ENCODE assay signal across 21 cellular contexts in the genomic region with DNA sequence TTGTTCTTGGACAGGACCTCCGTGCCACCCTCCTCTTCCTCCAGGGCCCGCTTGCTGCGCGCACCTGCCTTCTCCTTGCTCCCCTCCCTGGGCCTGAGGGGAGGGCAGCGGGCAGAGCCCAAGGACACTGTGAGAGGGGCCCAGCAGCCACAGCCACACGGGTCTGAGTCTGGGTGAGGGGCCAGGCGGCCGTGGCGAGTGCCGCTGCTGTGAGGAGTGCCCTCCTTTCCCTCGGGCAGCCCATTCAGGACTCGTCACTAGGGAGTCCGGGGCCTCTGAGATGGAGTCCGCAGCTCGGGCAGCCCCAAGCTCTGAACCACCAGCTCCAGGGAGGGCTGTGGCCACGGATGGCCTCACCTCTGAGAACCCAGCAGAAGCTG. TPM values are rescaled to one million over a fixed set of nuclear protein-coding genes. Genes with fewer than 3 reads are reported as not detected.
A peak's percentile ranks its signal among the peaks of the same experiment; 100 is the strongest.
DNase-seq lines count a peak whose midpoint lies in the region; ATAC-seq and TF ChIP-seq lines count a peak whose summit lies in the region.
"Had no signal": no experiment of that assay in that cellular context is flagged by ENCODE, and none has a peak within 500 bp of the region (broad histone marks: within the 10 kb centered on the region; RNA-seq: fewer than 3 reads in every experiment).

No MANE protein-coding gene starts in this region.

- H3K27ac Mint-ChIP-seq in chondrocyte (ENCODE audit: unreplicated experiment) (no peak overlapping the region), immature natural killer cell (no peak overlapping the region)
- peak overlapping the region; percentile 37 for H3K27ac Mint-ChIP-seq in stimulated activated naive B cell treated with anti-CD40 and anti-IgM and Interleukin-4, amounts not matched to agents 10 μg/mL and 1 μg/mL and 100 μg/mL, for 72 hours
- H3K27ac Mint-ChIP-seq: GM23338 had no signal

- H3K36me3 ChIP-seq in right atrium auricular region, result peaks cover 57% of the 10 kb centered on the region

- no peak for TF ChIP-seq CTCF in right atrium auricular region (IDR thresholded peaks at IDR 0.05)
- no peak for TF ChIP-seq CTCF in RWPE1 (conservative IDR thresholded peaks at IDR 0.05; ENCODE audit: low read depth)
- TF ChIP-seq CTCF in chondrocyte (IDR thresholded peaks at IDR 0.05), result no peak

- no peaks in the 10 kb centered on the region for H3K27me3 Mint-ChIP-seq in chondrocyte (ENCODE audit: low read depth)
- no peaks in the 10 kb centered on the region for H3K27me3 Mint-ChIP-seq in stimulated activated naive B cell treated with anti-CD40 and anti-IgM and Interleukin-4, amounts not matched to agents 10 μg/mL and 1 μg/mL and 100 μg/mL, for 72 hours
- peaks cover 0 to 2% (median 1%) of the 10 kb centered on the region in 3 donors for H3K27me3 Mint-ChIP-seq in immature natural killer cell (ENCODE audit: low read depth in 3 of 3)
- H3K27me3 Mint-ChIP-seq: CD8-positive, alpha-beta memory T cell had no signal

- intact Hi-C loops in left ventricle myocardium superior (cut with micrococcal nuclease), result no loop called here

- H3K27me3 ChIP-seq in right atrium auricular region, result no peaks in the 10 kb centered on the region
- H3K27me3 ChIP-seq: SJCRH30 had no signal

- no peaks in the 10 kb centered on the region for H3K9me3 ChIP-seq in right atrium auricular region
- H3K9me3 ChIP-seq: A549, SJCRH30 had no signal

- H3K27ac ChIP-seq in right atrium auricular region (no peak overlapping the region), RWPE1 (peak overlapping the region; percentile 79)
- H3K27ac ChIP-seq: A549, KMS-11, SJCRH30 had no signal

- no peak for ATAC-seq in left ventricle myocardium superior
- no peak for ATAC-seq in stimulated activated naive B cell treated with anti-CD40 and anti-IgM and Interleukin-4, amounts not matched to agents 10 μg/mL and 1 μg/mL and 100 μg/mL, for 72 hours (replicated peaks)
- ATAC-seq: A549, GM23338 had no signal

- H3K4me3 ChIP-seq in right atrium auricular region, result no peak overlapping the region
- H3K4me3 ChIP-seq: A549, GM23338, SJCRH30 had no signal

- H3K36me3 Mint-ChIP-seq in chondrocyte (ENCODE audit: low read depth) (peaks cover 3% of the 10 kb centered on the region), immature natural killer cell (no peaks in the 10 kb centered on the region)
- H3K36me3 Mint-ChIP-seq in stimulated activated naive B cell treated with anti-CD40 and anti-IgM and Interleukin-4, amounts not matched to agents 10 μg/mL and 1 μg/mL and 100 μg/mL, for 72 hours, result peaks cover 18 to 31% of the 10 kb centered on the region in 2 donors

- POLR2A ChIA-PET in RWPE1 (lab: Yijun Ruan, JAX; ENCODE audit: low non-redundant PET), result interaction anchor here (0.6 kb wide), 1 partner anchor 90 kb away, joined by 3 read pairs; no protein-coding TSS in a partner anchor

- H3K4me1 ChIP-seq in right atrium auricular region, result peaks cover 0 to 19% of the 10 kb centered on the region in 2 donors

- CTCF ChIA-PET in RWPE1 (lab: Yijun Ruan, JAX), result no interaction called here

- H3K4me1 Mint-ChIP-seq in chondrocyte (ENCODE audit: low read depth), result peaks cover 9% of the 10 kb centered on the region
- H3K4me1 Mint-ChIP-seq in stimulated activated naive B cell treated with anti-CD40 and anti-IgM and Interleukin-4, amounts not matched to agents 10 μg/mL and 1 μg/mL and 100 μg/mL, for 72 hours, result peaks cover 7 to 26% of the 10 kb centered on the region in 2 donors
- peaks cover 0 to 7% of the 10 kb centered on the region in 2 donors for H3K4me1 Mint-ChIP-seq in immature natural killer cell
- H3K4me1 Mint-ChIP-seq: GM23338 had no signal

- DNase-seq in left ventricle myocardium superior (peak; percentile 22), right atrium auricular region (ENCODE audit: low spot score) (no peak), RWPE1 (ENCODE audit: low spot score) (no peak), chondrocyte (ENCODE audit: low spot score) (peak; percentile 82), immature natural killer cell (no peak), DMS79 (lab: John Stamatoyannopoulos, UW) (no peak), HuH-7 (ENCODE audit: low spot score) (no peak)
- no peak for DNase-seq in stimulated activated naive B cell treated with anti-CD40 and anti-IgM and Interleukin-4, amounts not matched to agents 10 μg/mL and 1 μg/mL and 100 μg/mL, for 72 hours
- DNase-seq: C1 segment of cervical spinal cord; CD8-positive, alpha-beta memory T cell; GDM1; MV-4-11; NCI-H1417; NCI-H187; NCI-H2107; NCI-H524; NCI-H82; SJCRH30 had no signal

- H3K9me3 Mint-ChIP-seq in chondrocyte (ENCODE audit: low read depth) (no peaks in the 10 kb centered on the region), immature natural killer cell (no peaks in the 10 kb centered on the region)
- no peaks in the 10 kb centered on the region for H3K9me3 Mint-ChIP-seq in stimulated activated naive B cell treated with anti-CD40 and anti-IgM and Interleukin-4, amounts not matched to agents 10 μg/mL and 1 μg/mL and 100 μg/mL, for 72 hours
- H3K9me3 Mint-ChIP-seq: CD8-positive, alpha-beta memory T cell; GM23338 had no signal

- H3K4me3 Mint-ChIP-seq in chondrocyte (ENCODE audit: unreplicated experiment) (no peak overlapping the region), immature natural killer cell (no peak overlapping the region)
- no peak overlapping the region for H3K4me3 Mint-ChIP-seq in stimulated activated naive B cell treated with anti-CD40 and anti-IgM and Interleukin-4, amounts not matched to agents 10 μg/mL and 1 μg/mL and 100 μg/mL, for 72 hours
- H3K4me3 Mint-ChIP-seq: CD8-positive, alpha-beta memory T cell; GM23338 had no signal

RNA-seq across cellular contexts. Expression of a gene that starts 5.6 kb away (rescaled TPM):
- total RNA-seq in left ventricle myocardium superior (67.7 TPM), right atrium auricular region (10 to 100 TPM; 33.3 to 45.7 TPM), chondrocyte (64.0 to 78.4 TPM (median 68.4 TPM) in 3 replicates)
- polyA plus RNA-seq in immature natural killer cell, result 10 to 100 TPM; 61.7 to 85.3 (median 82.5) TPM

RNA-seq across cellular contexts. Expression of a gene that starts 8.3 kb away (rescaled TPM):
- total RNA-seq in left ventricle myocardium superior (90.6 TPM), right atrium auricular region (10 to 100 TPM; 79.5 to 90.8 TPM), chondrocyte (79.8 to 103 TPM (median 82.8 TPM) in 3 replicates)
- polyA plus RNA-seq in immature natural killer cell, result 100 to 1,000 TPM; 174 to 212 (median 183) TPM

RNA-seq across cellular contexts. Expression of a gene that starts 8.4 kb away (rescaled TPM):
- 21.8 TPM for total RNA-seq in left ventricle myocardium superior
- 10 to 100 TPM; 21.4 to 25.3 TPM for total RNA-seq in right atrium auricular region
- total RNA-seq in chondrocyte, result 29.7 to 47.4 TPM (median 45.2 TPM) in 3 replicates
- 1 to 10 TPM; 2.2 to 3.7 (median 3.2) TPM for polyA plus RNA-seq in immature natural killer cell

RNA-seq across cellular contexts. Expression of a gene that starts 22.5 kb away (rescaled TPM):
- total RNA-seq in left ventricle myocardium superior (177 TPM), right atrium auricular region (100 to 1,000 TPM; 169 to 213 TPM), chondrocyte (52.8 to 59.8 TPM (median 58.2 TPM) in 3 replicates)
- polyA plus RNA-seq in immature natural killer cell, result 100 to 1,000 TPM; 144 to 242 (median 165) TPM

RNA-seq across cellular contexts. Expression of a gene that starts 28.5 kb away (rescaled TPM):
- total RNA-seq in left ventricle myocardium superior (1.8 TPM), right atrium auricular region (1 to 10 TPM in 1 of 2 donors, under 1 TPM in 1; 0.93 to 2.6 TPM), chondrocyte (14.9 to 32.7 TPM (median 32.3 TPM) in 3 replicates)
- not detected for polyA plus RNA-seq in immature natural killer cell
- polyA plus RNA-seq: CD8-positive, alpha-beta memory T cell had no signal

Comparison
In these comparisons a context has a peak if more than half of its experiments do, and no peak if none do; other contexts are left out.
1. DNase-seq: peak in left ventricle myocardium superior (single experiment) and chondrocyte (single experiment); none in right atrium auricular region (single experiment), RWPE1 (single experiment), stimulated activated naive B cell treated with anti-CD40 and anti-IgM and Interleukin-4, amounts not matched to agents 10 μg/mL and 1 μg/mL and 100 μg/mL, for 72 hours (single experiment), immature natural killer cell (0 of 3), DMS79 (single experiment) and HuH-7 (single experiment).